In genomic region chr20:13102237-13102636, GRCh38 we compare ENCODE assay signal across 18 cellular contexts.
A peak's percentile ranks its signal among the peaks of the same experiment; 100 is the strongest.
DNase-seq lines count a peak whose midpoint lies in the region; ATAC-seq, FAIRE-seq and TF ChIP-seq lines count a peak whose summit lies in the region.
"Had no signal": no experiment of that assay in that cellular context is flagged by ENCODE, and none has a peak within 500 bp of the region (broad histone marks: within the 10 kb centered on the region; RNA-seq: fewer than 3 reads in every experiment).

No MANE protein-coding gene starts in this region.

- intact Hi-C loops in Caco-2 (cut with micrococcal nuclease; ENCODE audit: unreplicated experiment) = loop anchor here (5.0 kb wide), 1 partner anchor 35 kb away; no protein-coding TSS in a partner anchor

- H3K4me1 Mint-ChIP-seq in Caco-2 (ENCODE audit: low read depth, unreplicated experiment) = peaks cover 53% of the 10 kb centered on the region
- peaks cover 6% of the 10 kb centered on the region for H3K4me1 Mint-ChIP-seq in endothelial cell (ENCODE audit: unreplicated experiment)
- H3K4me1 Mint-ChIP-seq: CD14-positive monocyte had no signal

- H3K27ac ChIP-seq in small intestine (ENCODE audit: low read depth in 1 of 2, low read length in 1 of 2) = no peak overlapping the region
- H3K27ac ChIP-seq: SK-N-MC had no signal

- in situ Hi-C loops in GM13976 (cut with MboI; ENCODE audit: low sequenced_read_pairs, unreplicated experiment) = loop anchor here (10.0 to 25.0 kb wide), 2 partner anchors 177 to 435 kb away; no protein-coding TSS in a partner anchor

- H3K27me3 ChIP-seq in Caco-2 (replicated peaks; ENCODE audit: control insufficient read depth, insufficient read depth, low read length) (no peaks in the 10 kb centered on the region), small intestine (ENCODE audit: control insufficient read depth in 2 of 2, insufficient read depth in 2 of 2, low read length in 2 of 2) (no peaks in the 10 kb centered on the region)

- BruUV-seq in Caco-2 (replicated peaks; lab: Mats Ljungman, UMichigan) = no TSS peak

- TF ChIP-seq CTCF in Caco-2 (IDR thresholded peaks at IDR 0.05; ENCODE audit: insufficient read depth in 1 of 2, low read depth in 1 of 2, low read length in 1 of 2, severe bottlenecking in 1 of 2, unreplicated experiment in 1 of 2) (no peak), fibroblast of villous mesenchyme (IDR thresholded peaks at IDR 0.05; ENCODE audit: insufficient read depth, low read depth, low read length) (no peak), endothelial cell (IDR thresholded peaks at IDR 0.05; ENCODE audit: unreplicated experiment) (no peak), GM13976 (IDR thresholded peaks at IDR 0.05; ENCODE audit: borderline replicate concordance, control extremely low read depth, extremely low read depth, insufficient read depth, missing control alignments) (no peak)

- H3K27ac Mint-ChIP-seq in Caco-2 (ENCODE audit: unreplicated experiment) = peak overlapping the region; percentile 72
- no peak overlapping the region for H3K27ac Mint-ChIP-seq in endothelial cell (ENCODE audit: unreplicated experiment)
- H3K27ac Mint-ChIP-seq: HFFc6 had no signal

- H3K4me3 Mint-ChIP-seq in Caco-2 (ENCODE audit: unreplicated experiment) = peak overlapping the region; percentile 9
- H3K4me3 Mint-ChIP-seq in endothelial cell (ENCODE audit: unreplicated experiment) = no peak overlapping the region
- H3K4me3 Mint-ChIP-seq: CD14-positive monocyte, HFFc6 had no signal

- H3K36me3 ChIP-seq in Caco-2 (ENCODE audit: control insufficient read depth, insufficient read depth, low read length) (peaks cover 5% of the 10 kb centered on the region; the same call in 1 of the 2 replicates), small intestine (ENCODE audit: control insufficient read depth in 2 of 2, insufficient read depth in 2 of 2, low read length in 2 of 2) (no peaks in the 10 kb centered on the region)

- H3K9me3 ChIP-seq in Caco-2 = no peaks in the 10 kb centered on the region
- no peaks in the 10 kb centered on the region for H3K9me3 ChIP-seq in small intestine (ENCODE audit: control insufficient read depth, low read depth)

- H3K9me3 Mint-ChIP-seq in Caco-2 (ENCODE audit: unreplicated experiment) = no peaks in the 10 kb centered on the region
- H3K9me3 Mint-ChIP-seq in endothelial cell (ENCODE audit: unreplicated experiment) = no peaks in the 10 kb centered on the region
- H3K9me3 Mint-ChIP-seq: HFFc6 had no signal

- no peaks in the 10 kb centered on the region for H3K27me3 Mint-ChIP-seq in Caco-2 (ENCODE audit: insufficient read depth, unreplicated experiment)
- peaks cover 3% of the 10 kb centered on the region for H3K27me3 Mint-ChIP-seq in endothelial cell (ENCODE audit: unreplicated experiment)

- no peak for DNase-seq in Caco-2
- DNase-seq in RCC 7860 (ENCODE audit: low spot score) = peak; percentile 5
- peak; percentile 44 for DNase-seq in fibroblast of villous mesenchyme (ENCODE audit: low read depth)
- DNase-seq in small intestine = peak; percentile 31
- DNase-seq in endothelial cell (ENCODE audit: low spot score) = no peak
- DNase-seq in GM13976 (ENCODE audit: low spot score) = no peak
- DNase-seq: DMS79, H7, HFFc6, KG1, NCI-H2029 treated with DMSO at 0.1 percent for 48 hours, NCI-H524 treated with DMSO at 0.1 percent for 48 hours, OCI-M1, SW 1271 had no signal

- H3K36me3 Mint-ChIP-seq in Caco-2 (ENCODE audit: insufficient read depth, unreplicated experiment) (peaks cover 5% of the 10 kb centered on the region), endothelial cell (ENCODE audit: low read depth, unreplicated experiment) (no peaks in the 10 kb centered on the region)
- H3K36me3 Mint-ChIP-seq: CD14-positive monocyte had no signal

- no peak for ATAC-seq in GM21576 (IDR thresholded peaks at IDR 0.05; ENCODE audit: unreplicated experiment)

- WGBS in small intestine, 3 donors = 74 to 82% (median 80%) methylated on average over 3 of the region's 3 CpGs

- H3K4me3 ChIP-seq in Caco-2 (ENCODE audit: low read depth, low read length) = no peak overlapping the region
- H3K4me3 ChIP-seq in fibroblast of villous mesenchyme (ENCODE audit: low read depth, low read length) = no peak overlapping the region
- H3K4me3 ChIP-seq in small intestine (ENCODE audit: low read depth in 1 of 2, low read length in 2 of 2) = no peak overlapping the region
- H3K4me3 ChIP-seq: SK-N-MC had no signal

- peaks cover 83% of the 10 kb centered on the region for H3K4me1 ChIP-seq in Caco-2
- H3K4me1 ChIP-seq in small intestine (ENCODE audit: control insufficient read depth in 2 of 2, insufficient read depth in 1 of 2, low read depth in 1 of 2, low read length in 1 of 2) = peaks cover 0 to 8% of the 10 kb centered on the region in 2 donors

- FAIRE-seq in RCC 7860 (lab: Jason Lieb, UNC) (no peak), small intestine (lab: Jason Lieb, UNC) (no peak)
- FAIRE-seq: A204.1 had no signal

- POLR2A ChIA-PET in Caco-2 (lab: Charles Lee) = no interaction called here

- CTCF ChIA-PET in Caco-2 (lab: Charles Lee) = interaction anchor here (1.0 to 1.7 kb wide), 4 partner anchors 12 to 177 kb away, joined by 4 to 9 read pairs (median 4); no protein-coding TSS in a partner anchor

Comparison
In these comparisons a context has a peak if more than half of its experiments do, and no peak if none do; other contexts are left out.
1. DNase-seq: peak in RCC 7860 (single experiment), fibroblast of villous mesenchyme (single experiment) and small intestine (single experiment); none in Caco-2 (0 of 2), endothelial cell (single experiment) and GM13976 (single experiment).